18 cellular contexts compared by ENCODE assay signal in the genomic region with DNA sequence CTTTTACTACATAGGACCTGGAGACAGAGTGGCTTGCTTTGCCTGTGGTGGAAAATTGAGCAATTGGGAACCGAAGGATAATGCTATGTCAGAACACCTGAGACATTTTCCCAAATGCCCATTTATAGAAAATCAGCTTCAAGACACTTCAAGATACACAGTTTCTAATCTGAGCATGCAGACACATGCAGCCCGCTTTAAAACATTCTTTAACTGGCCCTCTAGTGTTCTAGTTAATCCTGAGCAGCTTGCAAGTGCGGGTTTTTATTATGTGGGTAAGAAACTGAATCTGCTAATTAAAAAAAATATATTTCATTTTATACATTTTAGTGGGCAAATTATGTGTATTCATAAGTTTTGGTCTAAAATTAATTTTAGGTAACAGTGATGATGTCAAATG. TPM values are rescaled to one million over a fixed set of nuclear protein-coding genes. Genes with fewer than 3 reads are reported as not detected.
DNase-seq lines count a peak whose midpoint lies in the region; ATAC-seq and TF ChIP-seq lines count a peak whose summit lies in the region.
"Had no signal": no experiment of that assay in that cellular context is flagged by ENCODE, and none has a peak within 500 bp of the region (broad histone marks: within the 10 kb centered on the region; RNA-seq: fewer than 3 reads in every experiment).

No MANE protein-coding gene starts in this region.

- H2AFZ ChIP-seq in IMR-90 (replicated peaks; ENCODE audit: low read length, poor library complexity) = no peak overlapping the region

- CTCF ChIA-PET in IMR-90 (lab: Yijun Ruan, JAX) = interaction anchor here (0.6 kb wide), 1 partner anchor 39 kb away, joined by 3 read pairs; no protein-coding TSS in a partner anchor

- H2AK5ac ChIP-seq in IMR-90 (ENCODE audit: low read depth, low read length) = no peak overlapping the region

- peak overlapping the region; percentile 17 for H3K4me3 Mint-ChIP-seq in activated CD4-positive, alpha-beta T cell treated with anti-CD3 and anti-CD28 coated beads, Interleukin-2, amount 10 ng/mL, durations not matched to agents 24 days and 14 days
- H3K4me3 Mint-ChIP-seq in activated T-helper 17 cell treated with anti-CD3 and anti-CD28 coated beads, Interleukin-2, amount 50 U/mL, for 72 hours = peak overlapping the region; percentile 47
- H3K4me3 Mint-ChIP-seq in neural crest cell = no peak overlapping the region
- H3K4me3 Mint-ChIP-seq: mesothelial cell of epicardium had no signal

- intact Hi-C loops in activated CD4-positive, alpha-beta T cell treated with anti-CD3 and anti-CD28 coated beads, Interleukin-2, amount 10 ng/mL, durations not matched to agents 24 days and 14 days (cut with micrococcal nuclease) = loop anchor here (1.0 to 2.0 kb wide), 2 partner anchors 37 to 72 kb away; no protein-coding TSS in a partner anchor
- intact Hi-C loops in IMR-90 (cut with micrococcal nuclease) = no loop called here

- TF ChIP-seq CTCF in IMR-90 (conservative IDR thresholded peaks at IDR 0.05; ENCODE audit: low read depth, low read length) (no peak), neural crest cell (conservative IDR thresholded peaks at IDR 0.05) (peak; percentile 20)

- H3K27me3 Mint-ChIP-seq in activated CD4-positive, alpha-beta T cell treated with anti-CD3 and anti-CD28 coated beads, Interleukin-2, amount 10 ng/mL, durations not matched to agents 24 days and 14 days = no peaks in the 10 kb centered on the region
- H3K27me3 Mint-ChIP-seq in activated T-helper 17 cell treated with anti-CD3 and anti-CD28 coated beads, Interleukin-2, amount 50 U/mL, for 72 hours = no peaks in the 10 kb centered on the region
- no peaks in the 10 kb centered on the region for H3K27me3 Mint-ChIP-seq in neural crest cell (ENCODE audit: low read depth)

- no TSS peak for BruUV-seq in IMR-90 (replicated peaks; lab: Mats Ljungman, UMichigan)

- in situ Hi-C loops in IMR-90 (cut with MboI; ENCODE audit: low sequenced_read_pairs) = no loop called here

- H2BK120ac ChIP-seq in IMR-90 (ENCODE audit: low read depth, low read length) = peak overlapping the region; percentile 20

- peak overlapping the region; percentile 90; the same call in 1 of the 2 replicates for H2BK20ac ChIP-seq in IMR-90 (ENCODE audit: low read depth, low read length)

- H3K79me1 ChIP-seq in IMR-90 (ENCODE audit: low read depth in 1 of 2, low read length in 2 of 2) = peaks cover 0 to 7% of the 10 kb centered on the region in 2 experiments; a peak in 1 of 4 replicates

- no peak overlapping the region for H3K14ac ChIP-seq in IMR-90 (replicated peaks; ENCODE audit: low read depth, low read length)

- H3K4me1 Mint-ChIP-seq in activated CD4-positive, alpha-beta T cell treated with anti-CD3 and anti-CD28 coated beads, Interleukin-2, amount 10 ng/mL, durations not matched to agents 24 days and 14 days = peaks cover 42% of the 10 kb centered on the region
- H3K4me1 Mint-ChIP-seq in activated T-helper 17 cell treated with anti-CD3 and anti-CD28 coated beads, Interleukin-2, amount 50 U/mL, for 72 hours = peaks cover 17% of the 10 kb centered on the region
- H3K4me1 Mint-ChIP-seq in neural crest cell = peaks cover 7% of the 10 kb centered on the region
- H3K4me1 Mint-ChIP-seq: mesothelial cell of epicardium had no signal

- no peak overlapping the region for H3K9ac ChIP-seq in IMR-90 (ENCODE audit: low read depth, low read length)

- H3K56ac ChIP-seq in IMR-90 (ENCODE audit: extremely low read depth, insufficient read depth, low read length) = no peak overlapping the region

- no peaks in the 10 kb centered on the region for H3K9me3 ChIP-seq in IMR-90 (ENCODE audit: control insufficient read depth, insufficient read depth, low read length)

- no peaks in the 10 kb centered on the region for H3K27me3 ChIP-seq in IMR-90 (ENCODE audit: control insufficient read depth, insufficient read depth, low read length)

- dilution Hi-C loops in IMR-90 (cut with HindIII; ENCODE audit: low sequenced_read_pairs, unreplicated experiment) = no loop called here

- H3K18ac ChIP-seq in IMR-90 (ENCODE audit: low read depth, low read length) = no peak overlapping the region

- no peak for TF ChIP-seq POLR2A in IMR-90 (IDR thresholded peaks at IDR 0.05; ENCODE audit: low read depth, low read length)

- H3K9me1 ChIP-seq in IMR-90 (ENCODE audit: insufficient read depth, low read length) = no peaks in the 10 kb centered on the region; the same call in none of the 2 replicates

- DNase-seq in activated CD4-positive, alpha-beta T cell treated with anti-CD3 and anti-CD28 coated beads, Interleukin-2, amount 10 ng/mL, durations not matched to agents 24 days and 14 days = no peak
- DNase-seq in activated CD4-positive, alpha-beta T cell treated with anti-CD3 and anti-CD28 coated beads for 4 hours = no peak
- no peak for DNase-seq in IMR-90
- no peak for DNase-seq in neural crest cell (ENCODE audit: low read depth, low spot score)
- DNase-seq in NCI-H1436 (lab: John Stamatoyannopoulos, UW) = no peak
- DNase-seq in 8988T = no peak
- no peak for DNase-seq in RKO (ENCODE audit: low spot score)
- DNase-seq: activated naive CD4-positive, alpha-beta T cell treated with Interleukin-2 at 50 U/mL for 16 hours; C1 segment of cervical spinal cord; foreskin fibroblast; KBM-7; NCI-H1930; stimulated activated CD4-positive, alpha-beta T cell treated with anti-CD3 and anti-CD28 coated beads, Interleukin-12 subunit alpha, Interleukin-12 subunit beta, amount 100 ng/mL, for 4 hours had no signal

- H3K4me2 ChIP-seq in IMR-90 (ENCODE audit: low read depth, low read length) = no peak overlapping the region

- peaks cover 74% of the 10 kb centered on the region for H3K36me3 Mint-ChIP-seq in activated CD4-positive, alpha-beta T cell treated with anti-CD3 and anti-CD28 coated beads, Interleukin-2, amount 10 ng/mL, durations not matched to agents 24 days and 14 days (ENCODE audit: low read depth)
- H3K36me3 Mint-ChIP-seq in activated T-helper 17 cell treated with anti-CD3 and anti-CD28 coated beads, Interleukin-2, amount 50 U/mL, for 72 hours (ENCODE audit: low read depth) = peaks cover 100% of the 10 kb centered on the region
- H3K36me3 Mint-ChIP-seq in neural crest cell (ENCODE audit: low read depth) = no peaks in the 10 kb centered on the region
- H3K36me3 Mint-ChIP-seq: mesothelial cell of epicardium had no signal

- no peak overlapping the region for H2BK5ac ChIP-seq in IMR-90 (ENCODE audit: low read depth, low read length, poor library complexity, severe bottlenecking)

- H3K9me3 Mint-ChIP-seq in activated CD4-positive, alpha-beta T cell treated with anti-CD3 and anti-CD28 coated beads, Interleukin-2, amount 10 ng/mL, durations not matched to agents 24 days and 14 days = no peaks in the 10 kb centered on the region
- no peaks in the 10 kb centered on the region for H3K9me3 Mint-ChIP-seq in activated T-helper 17 cell treated with anti-CD3 and anti-CD28 coated beads, Interleukin-2, amount 50 U/mL, for 72 hours
- H3K9me3 Mint-ChIP-seq in neural crest cell = no peaks in the 10 kb centered on the region
- H3K9me3 Mint-ChIP-seq: mesothelial cell of epicardium had no signal

- H4K91ac ChIP-seq in IMR-90 (ENCODE audit: insufficient read depth, low read depth, low read length) = no peak overlapping the region

- no peak overlapping the region for H3K4me3 ChIP-seq in IMR-90 (ENCODE audit: insufficient read depth, low read depth, low read length)

- peaks cover 4% of the 10 kb centered on the region for H3K4me1 ChIP-seq in IMR-90 (ENCODE audit: control insufficient read depth, insufficient read depth, low read length)

- POLR2A ChIA-PET in IMR-90 (lab: Charles Lee; ENCODE audit: unreplicated experiment) = no interaction called here

- H3K27ac ChIP-seq in IMR-90 (ENCODE audit: insufficient read depth, low read length) = no peak overlapping the region
- H3K27ac ChIP-seq: HL-60 had no signal

- H3K23ac ChIP-seq in IMR-90 (ENCODE audit: low read depth, low read length) = no peak overlapping the region

- H3K36me3 ChIP-seq in IMR-90 (ENCODE audit: control insufficient read depth, insufficient read depth, low read length) = no peaks in the 10 kb centered on the region

- no peak overlapping the region for H2AK9ac ChIP-seq in IMR-90 (replicated peaks; ENCODE audit: low read depth, low read length, poor library complexity)

- no peak for ATAC-seq in IMR-90 (ENCODE audit: low read depth)
- ATAC-seq in activated T-helper 17 cell treated with anti-CD3 and anti-CD28 coated beads, Interleukin-2, amount 50 U/mL, for 72 hours (replicated peaks) = no peak
- ATAC-seq: HCT116, Right ventricle myocardium inferior had no signal

- H4K20me1 ChIP-seq in IMR-90 (ENCODE audit: insufficient read depth, low read length) = no peaks in the 10 kb centered on the region

- H4K5ac ChIP-seq in IMR-90 (ENCODE audit: low read depth, low read length) = no peak overlapping the region

- peak overlapping the region; percentile 41; the same call in 1 of the 2 replicates for H3K4ac ChIP-seq in IMR-90 (ENCODE audit: low read depth, low read length)

- H3K27ac Mint-ChIP-seq in activated CD4-positive, alpha-beta T cell treated with anti-CD3 and anti-CD28 coated beads, Interleukin-2, amount 10 ng/mL, durations not matched to agents 24 days and 14 days = no peak overlapping the region
- H3K27ac Mint-ChIP-seq in activated T-helper 17 cell treated with anti-CD3 and anti-CD28 coated beads, Interleukin-2, amount 50 U/mL, for 72 hours = peak overlapping the region; percentile 62
- no peak overlapping the region for H3K27ac Mint-ChIP-seq in neural crest cell (ENCODE audit: unreplicated experiment)
- H3K27ac Mint-ChIP-seq: mesothelial cell of epicardium had no signal

- no peak for TF ChIP-seq RAD21 in IMR-90 (IDR thresholded peaks at IDR 0.05; ENCODE audit: low read length)

- H2BK15ac ChIP-seq in IMR-90 (ENCODE audit: low read depth, low read length) = peak overlapping the region; percentile 66; the same call in 2 of the 3 replicates

- no peak overlapping the region; a peak in 1 of 4 replicates for H4K8ac ChIP-seq in IMR-90 (ENCODE audit: low read depth in 2 of 2, low read length in 2 of 2)

- WGBS in IMR-90 (ENCODE audit: extremely low coverage in 2 of 2, insufficient read length in 1 of 2), 2 experiments = no CpG with 5 or more reads among the region's 3 CpGs

RNA-seq across cellular contexts. Expression of a gene that starts 7.8 kb away (rescaled TPM):
- total RNA-seq in activated CD4-positive, alpha-beta T cell treated with anti-CD3 and anti-CD28 coated beads, Interleukin-2, amount 10 ng/mL, durations not matched to agents 24 days and 14 days = 100 and 102 TPM in 2 replicates
- total RNA-seq in IMR-90 (2012; rRNA removed) = 5.0 and 6.4 TPM in 2 replicates
- 1.3 and 2.2 TPM in 2 replicates for polyA plus RNA-seq in IMR-90 (2012; rRNA removed)
- 0.25 and 0.29 TPM in 2 replicates for polyA plus RNA-seq in IMR-90 (2012; cell fraction: cytosol; rRNA removed)
- 0.07 and 0.97 TPM in 2 replicates for polyA plus RNA-seq in IMR-90 (2012; cell fraction: nucleus; rRNA removed; ENCODE audit: low replicate concordance)
- total RNA-seq in activated T-helper 17 cell treated with anti-CD3 and anti-CD28 coated beads, Interleukin-2, amount 50 U/mL, for 72 hours = 100 to 1,000 TPM; 124 to 355 TPM
- total RNA-seq in neural crest cell = 0.16 and 0.33 TPM in 2 replicates

RNA-seq across cellular contexts. Expression of a gene that starts 21.9 kb away (rescaled TPM):
- total RNA-seq in activated CD4-positive, alpha-beta T cell treated with anti-CD3 and anti-CD28 coated beads, Interleukin-2, amount 10 ng/mL, durations not matched to agents 24 days and 14 days = 27.8 and 30.8 TPM in 2 replicates
- total RNA-seq in IMR-90 (2012; rRNA removed) = 112 and 204 TPM in 2 replicates
- polyA plus RNA-seq in IMR-90 (2012; rRNA removed) = 40.4 and 48.0 TPM in 2 replicates
- polyA plus RNA-seq in IMR-90 (2012; cell fraction: cytosol; rRNA removed) = 9.2 and 19.6 TPM in 2 replicates
- polyA plus RNA-seq in IMR-90 (2012; cell fraction: nucleus; rRNA removed; ENCODE audit: low replicate concordance) = 8.4 and 78.2 TPM in 2 replicates
- 10 to 100 TPM; 27.3 to 60.9 TPM for total RNA-seq in activated T-helper 17 cell treated with anti-CD3 and anti-CD28 coated beads, Interleukin-2, amount 50 U/mL, for 72 hours
- total RNA-seq in neural crest cell = 41.0 and 42.6 TPM in 2 replicates

Comparison
In these comparisons a context has a peak if more than half of its experiments do, and no peak if none do; other contexts are left out.
1. RNA of a gene that starts 7.8 kb away (total RNA-seq): 124 to 355 TPM in activated T-helper 17 cell treated with anti-CD3 and anti-CD28 coated beads, Interleukin-2, amount 50 U/mL, for 72 hours and 100 to 102 TPM in activated CD4-positive, alpha-beta T cell treated with anti-CD3 and anti-CD28 coated beads, Interleukin-2, amount 10 ng/mL, durations not matched to agents 24 days and 14 days; 5.0 to 6.4 TPM in IMR-90 and 0.16 to 0.33 TPM in neural crest cell; every median in the first group is over 10 times any median in the second.